ENCODE assay signal across 25 cellular contexts in the genomic region with DNA sequence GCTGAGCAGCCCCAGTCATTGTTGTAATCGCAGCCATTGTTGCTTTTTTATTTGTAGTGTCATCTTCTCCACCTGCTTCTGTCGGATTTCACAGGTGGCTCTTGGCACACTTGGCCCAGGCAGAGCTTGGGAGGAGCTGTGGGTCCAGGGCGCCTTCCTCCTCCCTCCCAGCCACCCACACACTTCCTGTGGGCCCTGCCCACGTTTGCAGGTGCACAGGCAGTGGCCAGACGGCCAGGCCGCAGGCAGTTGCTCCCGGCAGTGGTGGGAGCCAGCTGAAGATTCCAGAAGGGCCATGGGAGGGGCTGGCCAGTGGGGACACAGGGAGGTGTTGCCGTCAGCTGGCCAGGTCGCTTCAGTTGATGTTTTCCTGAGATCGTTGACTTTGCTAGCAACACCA.
DNase-seq lines count a peak whose midpoint lies in the region; ATAC-seq and TF ChIP-seq lines count a peak whose summit lies in the region.
"Had no signal": no experiment of that assay in that cellular context is flagged by ENCODE, and none has a peak within 500 bp of the region (broad histone marks: within the 10 kb centered on the region; RNA-seq: fewer than 3 reads in every experiment).

No MANE protein-coding gene starts in this region.

- DNase-seq in DND-41 (peak; percentile 75), NB4 (ENCODE audit: low read depth) (peak; percentile 55), SW480 (ENCODE audit: low spot score) (peak; percentile 87), ACHN (no peak), COLO829 (ENCODE audit: low spot score) (no peak)
- DNase-seq in naive thymus-derived CD8-positive, alpha-beta T cell = no peak
- DNase-seq: activated CD4-positive, alpha-beta T cell treated with anti-CD3 and anti-CD28 coated beads, Interleukin-2, amount 50 U/mL, for 1 hour; activated naive CD4-positive, alpha-beta T cell treated with Interleukin-2 at 50 U/mL for 16 hours; AML-193; endodermal cell; GDM1; heart right ventricle; HFFc6; mesendoderm; NCI-H187 treated with DMSO at 0.1 percent for 48 hours; NK-92 treated with Interleukin-12 subunit alpha and Interleukin-12 subunit beta, amount 100 ng/mL, for 24 hours; posterior cingulate gyrus; stimulated activated CD8-positive, alpha-beta memory T cell treated with anti-CD3 and anti-CD28 coated beads, Interleukin-4, amount 100 ng/mL, for 48 hours; SW 1271 had no signal

- no peaks in the 10 kb centered on the region for H3K9me3 Mint-ChIP-seq in naive thymus-derived CD8-positive, alpha-beta T cell
- H3K9me3 Mint-ChIP-seq: endodermal cell; natural killer cell treated with Interleukin-12 subunit alpha and Interleukin-12 subunit beta and Interleukin-15 and Interleukin-18, amount 100 ng/mL, for 72 hours had no signal

- H3K4me3 Mint-ChIP-seq in naive thymus-derived CD8-positive, alpha-beta T cell = peak overlapping the region in 3 of 10 donors; percentile 20 to 69 (median 27)
- H3K4me3 Mint-ChIP-seq: endodermal cell; HFFc6; natural killer cell treated with Interleukin-12 subunit alpha and Interleukin-12 subunit beta and Interleukin-15 and Interleukin-18, amount 100 ng/mL, for 72 hours had no signal

- no peaks in the 10 kb centered on the region for H3K79me2 ChIP-seq in DND-41 (ENCODE audit: insufficient read depth, low read length)

- no peak for TF ChIP-seq CTCF in DND-41 (IDR thresholded peaks at IDR 0.05; ENCODE audit: borderline replicate concordance, extremely low read depth, low read length, poor library complexity, severe bottlenecking)
- TF ChIP-seq CTCF in NB4 (IDR thresholded peaks at IDR 0.05; ENCODE audit: low read depth, low read length) = no peak

- no peak for TF ChIP-seq POLR2A in NB4 (IDR thresholded peaks at IDR 0.05; ENCODE audit: extremely low read depth, insufficient read length)

- H3K36me3 ChIP-seq in DND-41 (ENCODE audit: insufficient read depth, low read length) = no peaks in the 10 kb centered on the region
- H3K36me3 ChIP-seq: ascending aorta, heart right ventricle had no signal

- H4K20me1 ChIP-seq in DND-41 (ENCODE audit: insufficient read depth, low read length) = no peaks in the 10 kb centered on the region

- H3K27me3 Mint-ChIP-seq in naive thymus-derived CD8-positive, alpha-beta T cell = peaks cover 0 to 2% (median 0%) of the 10 kb centered on the region in 5 donors
- H3K27me3 Mint-ChIP-seq: natural killer cell treated with Interleukin-12 subunit alpha and Interleukin-12 subunit beta and Interleukin-15 and Interleukin-18, amount 100 ng/mL, for 72 hours had no signal

- H3K27ac ChIP-seq in DND-41 (ENCODE audit: low read length) = no peak overlapping the region
- H3K27ac ChIP-seq: ascending aorta, heart right ventricle, skin epidermis had no signal

- no peak overlapping the region for H3K9ac ChIP-seq in DND-41 (ENCODE audit: low read depth, low read length)

- H3K27ac Mint-ChIP-seq in naive thymus-derived CD8-positive, alpha-beta T cell = peak overlapping the region in 3 of 10 donors; percentile 38 to 78 (median 46)
- H3K27ac Mint-ChIP-seq: endodermal cell; HFFc6; natural killer cell treated with Interleukin-12 subunit alpha and Interleukin-12 subunit beta and Interleukin-15 and Interleukin-18, amount 100 ng/mL, for 72 hours had no signal

- peaks cover 13% of the 10 kb centered on the region for H3K4me1 ChIP-seq in DND-41 (ENCODE audit: insufficient read depth, low read length)
- H3K4me1 ChIP-seq: ascending aorta, heart right ventricle had no signal

- no peaks in the 10 kb centered on the region for H3K27me3 ChIP-seq in DND-41 (ENCODE audit: insufficient read depth, low read length, poor library complexity)
- H3K27me3 ChIP-seq: ascending aorta had no signal

- POLR2A ChIA-PET in naive thymus-derived CD8-positive, alpha-beta T cell (lab: Charles Lee) = no interaction called here

- H2AFZ ChIP-seq in DND-41 (ENCODE audit: low read depth, low read length) = no peak overlapping the region

- H3K4me2 ChIP-seq in DND-41 (ENCODE audit: insufficient read depth, low read length) = no peak overlapping the region

- H3K4me3 ChIP-seq in DND-41 (ENCODE audit: low read depth in 1 of 2, low read length in 2 of 2) = no peak overlapping the region
- H3K4me3 ChIP-seq in NB4 (ENCODE audit: low read depth, low read length) = no peak overlapping the region
- H3K4me3 ChIP-seq: ascending aorta, GM12878, heart right ventricle, skin epidermis had no signal

- in situ Hi-C loops in ACHN (cut with HindIII; ENCODE audit: low pct_ligation_motif_present, low pct_unique_long_range_greater_than_20kb, low sequenced_read_pairs) = no loop called here

- no peaks in the 10 kb centered on the region for H3K9me3 ChIP-seq in DND-41 (ENCODE audit: insufficient read depth, low read length, severe bottlenecking)
- H3K9me3 ChIP-seq: ascending aorta, heart right ventricle had no signal

- no peaks in the 10 kb centered on the region for H3K36me3 Mint-ChIP-seq in naive thymus-derived CD8-positive, alpha-beta T cell
- H3K36me3 Mint-ChIP-seq: natural killer cell treated with Interleukin-12 subunit alpha and Interleukin-12 subunit beta and Interleukin-15 and Interleukin-18, amount 100 ng/mL, for 72 hours had no signal

- peaks cover 13 to 16% (median 14%) of the 10 kb centered on the region in 4 donors for H3K4me1 Mint-ChIP-seq in naive thymus-derived CD8-positive, alpha-beta T cell

- ATAC-seq in DND-41 (ENCODE audit: insufficient read depth, low read depth) (peak; percentile 71), GM21528 (IDR thresholded peaks at IDR 0.05; ENCODE audit: low FRiP score, unreplicated experiment) (no peak), HG03108 (IDR thresholded peaks at IDR 0.05; ENCODE audit: unreplicated experiment) (no peak)
- peak; percentile 20 to 67 for ATAC-seq in naive thymus-derived CD8-positive, alpha-beta T cell
- ATAC-seq: GM12878 had no signal

Comparison
In these comparisons a context has a peak if more than half of its experiments do, and no peak if none do; other contexts are left out.
1. ATAC-seq: peak in DND-41 (single experiment) and naive thymus-derived CD8-positive, alpha-beta T cell (2 of 2); none in GM21528 (single experiment) and HG03108 (single experiment).
2. DNase-seq: peak in DND-41 (single experiment), NB4 (single experiment) and SW480 (single experiment); none in naive thymus-derived CD8-positive, alpha-beta T cell (0 of 10), ACHN (single experiment) and COLO829 (single experiment).